8 cellular contexts compared by ENCODE assay signal in the genomic region with DNA sequence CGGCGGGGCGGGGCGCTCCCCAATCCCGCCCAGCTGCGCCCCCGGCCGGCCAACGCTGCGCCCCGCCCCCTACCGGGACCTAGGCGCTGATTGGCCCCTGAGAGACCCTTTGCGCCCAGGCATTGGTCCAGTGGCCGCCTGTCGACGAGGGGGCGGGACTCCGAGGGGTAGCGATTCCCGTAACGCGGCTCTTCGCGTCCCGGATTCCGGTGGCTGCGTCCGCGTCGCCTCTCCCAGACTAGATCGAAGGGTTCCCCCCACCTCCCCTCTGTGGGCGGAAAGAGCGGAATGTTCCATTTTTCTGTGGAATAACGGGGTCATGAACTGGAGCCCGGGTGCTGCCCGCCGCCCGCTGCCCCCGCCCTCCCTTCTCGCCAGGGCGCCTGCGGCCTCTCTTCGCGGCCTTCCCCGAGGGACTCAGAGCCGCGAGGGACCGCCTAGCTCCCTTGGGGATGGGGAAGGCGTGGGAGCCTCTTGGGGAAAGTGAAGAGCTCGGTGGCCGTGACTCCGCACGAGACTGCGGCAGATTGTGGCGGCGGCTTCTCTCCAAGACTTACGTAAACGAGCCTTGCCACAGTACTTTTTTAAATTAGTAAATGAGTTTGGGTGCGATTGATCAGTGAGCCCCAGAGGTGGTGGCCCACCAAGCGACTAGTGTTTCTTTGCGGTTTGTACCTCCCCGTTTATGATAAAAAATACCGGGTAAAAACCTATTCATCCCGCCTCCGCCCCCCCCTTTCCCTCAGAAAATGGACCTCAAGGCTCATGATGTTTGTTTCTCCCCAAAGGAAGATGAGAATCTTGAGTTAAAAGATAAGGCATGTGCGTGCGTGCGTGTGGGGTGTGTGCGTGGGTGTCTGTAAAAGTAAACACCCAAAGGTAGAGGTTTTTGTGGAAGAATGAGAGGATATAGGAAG. TPM values are rescaled to one million over a fixed set of nuclear protein-coding genes. Genes with fewer than 3 reads are reported as not detected.
DNase-seq lines count a peak whose midpoint lies in the region; ATAC-seq and TF ChIP-seq lines count a peak whose summit lies in the region.

No MANE protein-coding gene starts in this region.

- peak overlapping the region; percentile 94 for H2AFZ ChIP-seq in DND-41 (ENCODE audit: low read depth, low read length)
- peak overlapping the region; percentile 70 for H2AFZ ChIP-seq in GM23248
- H2AFZ ChIP-seq in Karpas-422 (ENCODE audit: low read length): peak overlapping the region; percentile 94

- 1% methylated on average over 60 to 70 of the region's 70 CpGs for WGBS in GM23248 (ENCODE audit: low coverage in 1 of 2, low lambda C conversion rate in 2 of 2, missing lambda C conversion rate in 2 of 2), 2 experiments

- H3K79me2 ChIP-seq in DND-41 (ENCODE audit: insufficient read depth, low read length) (no peaks in the 10 kb centered on the region), GM23248 (ENCODE audit: insufficient read depth) (peaks cover 45% of the 10 kb centered on the region), Karpas-422 (ENCODE audit: low read length) (no peaks in the 10 kb centered on the region)

- H3K4me3 ChIP-seq in DND-41 (ENCODE audit: low read depth in 1 of 2, low read length in 2 of 2): peak overlapping the region; percentile 56 to 70
- H3K4me3 ChIP-seq in GM23248: peak overlapping the region; percentile 97
- H3K4me3 ChIP-seq in Karpas-422 (ENCODE audit: low read length): peak overlapping the region; percentile 74
- H3K4me3 ChIP-seq in Peyer's patch: peak overlapping the region; percentile 85 to 98 (median 94)

- H3K27me3 ChIP-seq in DND-41 (ENCODE audit: insufficient read depth, low read length, poor library complexity) (peaks cover 30% of the 10 kb centered on the region), GM23248 (replicated peaks; ENCODE audit: insufficient read depth) (no peaks in the 10 kb centered on the region), Karpas-422 (ENCODE audit: low read length) (no peaks in the 10 kb centered on the region), Peyer's patch (no peaks in the 10 kb centered on the region)

- intact Hi-C loops in activated T-helper 1 cell treated with anti-CD3 and anti-CD28 coated beads, Interleukin-12 subunit alpha, Interleukin-12 subunit beta, Interleukin-2, Interleukin-4 antibody, amounts not matched to agents 30 ng/mL and 10 ng/mL and 1 ng/mL, durations not matched to agents 14 hours and 24 hours and 36 hours (cut with micrococcal nuclease): loop anchor here (1.0 to 5.0 kb wide), 14 partner anchors 17 to 1178 kb away; partner anchors contain the start of gene MAP3K1

- H3K4me1 ChIP-seq in DND-41 (ENCODE audit: insufficient read depth, low read length): peaks cover 20% of the 10 kb centered on the region
- H3K4me1 ChIP-seq in GM23248 (ENCODE audit: insufficient read depth): peaks cover 40% of the 10 kb centered on the region
- peaks cover 12% of the 10 kb centered on the region for H3K4me1 ChIP-seq in Karpas-422 (ENCODE audit: low read length)
- peaks cover 0 to 13% (median 0%) of the 10 kb centered on the region in 4 donors for H3K4me1 ChIP-seq in Peyer's patch

- H3K4me2 ChIP-seq in DND-41 (ENCODE audit: insufficient read depth, low read length): peak overlapping the region; percentile 82
- peak overlapping the region; percentile 82 for H3K4me2 ChIP-seq in GM23248 (ENCODE audit: unreplicated experiment)
- H3K4me2 ChIP-seq in Karpas-422 (ENCODE audit: low read depth, low read length, poor library complexity, severe bottlenecking): peak overlapping the region; percentile 77

- peak overlapping the region; percentile 93 for H3K27ac Mint-ChIP-seq in activated T-helper 1 cell treated with anti-CD3 and anti-CD28 coated beads, Interleukin-12 subunit alpha, Interleukin-12 subunit beta, Interleukin-2, Interleukin-4 antibody, amounts not matched to agents 30 ng/mL and 10 ng/mL and 1 ng/mL, durations not matched to agents 14 hours and 24 hours and 36 hours
- H3K27ac Mint-ChIP-seq in naive B cell: peak overlapping the region; percentile 93 to 99 (median 96)
- H3K27ac Mint-ChIP-seq in stimulated activated memory B cell treated with anti-CD40 and anti-IgM and Interleukin-4, amounts not matched to agents 10 μg/mL and 1 μg/mL and 100 μg/mL, for 72 hours: peak overlapping the region; percentile 82

- H3K27me3 Mint-ChIP-seq in activated T-helper 1 cell treated with anti-CD3 and anti-CD28 coated beads, Interleukin-12 subunit alpha, Interleukin-12 subunit beta, Interleukin-2, Interleukin-4 antibody, amounts not matched to agents 30 ng/mL and 10 ng/mL and 1 ng/mL, durations not matched to agents 14 hours and 24 hours and 36 hours (ENCODE audit: insufficient read depth): no peaks in the 10 kb centered on the region
- no peaks in the 10 kb centered on the region for H3K27me3 Mint-ChIP-seq in naive B cell
- no peaks in the 10 kb centered on the region for H3K27me3 Mint-ChIP-seq in stimulated activated memory B cell treated with anti-CD40 and anti-IgM and Interleukin-4, amounts not matched to agents 10 μg/mL and 1 μg/mL and 100 μg/mL, for 72 hours

- TF ChIP-seq POLR2A in Peyer's patch (IDR thresholded peaks at IDR 0.05): peak; percentile 56 to 91

- TF ChIP-seq CTCF in DND-41 (IDR thresholded peaks at IDR 0.05; ENCODE audit: borderline replicate concordance, extremely low read depth, low read length, poor library complexity, severe bottlenecking): peak; percentile 34
- TF ChIP-seq CTCF in Peyer's patch (IDR thresholded peaks at IDR 0.05): peak in 1 of 6 experiments; percentile 18

- H4K20me1 ChIP-seq in DND-41 (ENCODE audit: insufficient read depth, low read length) (no peaks in the 10 kb centered on the region), GM23248 (ENCODE audit: insufficient read depth) (peaks cover 12% of the 10 kb centered on the region; the same call in 1 of the 2 replicates), Karpas-422 (ENCODE audit: insufficient read depth, low read depth, low read length) (no peaks in the 10 kb centered on the region)

- ATAC-seq in DND-41 (ENCODE audit: insufficient read depth, low read depth): peak; percentile 99
- peak; percentile 91 to 93 for ATAC-seq in naive B cell (ENCODE audit: low read depth in 2 of 2)
- peak; percentile 99 for ATAC-seq in stimulated activated memory B cell treated with anti-CD40 and anti-IgM and Interleukin-4, amounts not matched to agents 10 μg/mL and 1 μg/mL and 100 μg/mL, for 72 hours

- no peaks in the 10 kb centered on the region for H3K9me3 Mint-ChIP-seq in activated T-helper 1 cell treated with anti-CD3 and anti-CD28 coated beads, Interleukin-12 subunit alpha, Interleukin-12 subunit beta, Interleukin-2, Interleukin-4 antibody, amounts not matched to agents 30 ng/mL and 10 ng/mL and 1 ng/mL, durations not matched to agents 14 hours and 24 hours and 36 hours
- peaks cover 0 to 4% (median 0%) of the 10 kb centered on the region in 7 donors for H3K9me3 Mint-ChIP-seq in naive B cell
- H3K9me3 Mint-ChIP-seq in stimulated activated memory B cell treated with anti-CD40 and anti-IgM and Interleukin-4, amounts not matched to agents 10 μg/mL and 1 μg/mL and 100 μg/mL, for 72 hours: peaks cover 4% of the 10 kb centered on the region

- peaks cover 19% of the 10 kb centered on the region for H3K36me3 Mint-ChIP-seq in activated T-helper 1 cell treated with anti-CD3 and anti-CD28 coated beads, Interleukin-12 subunit alpha, Interleukin-12 subunit beta, Interleukin-2, Interleukin-4 antibody, amounts not matched to agents 30 ng/mL and 10 ng/mL and 1 ng/mL, durations not matched to agents 14 hours and 24 hours and 36 hours (ENCODE audit: low read depth)
- peaks cover 4 to 7% of the 10 kb centered on the region in 2 donors for H3K36me3 Mint-ChIP-seq in naive B cell
- peaks cover 6% of the 10 kb centered on the region for H3K36me3 Mint-ChIP-seq in stimulated activated memory B cell treated with anti-CD40 and anti-IgM and Interleukin-4, amounts not matched to agents 10 μg/mL and 1 μg/mL and 100 μg/mL, for 72 hours

- H3F3A ChIP-seq in GM23248 (ENCODE audit: insufficient read depth): peaks cover 52% of the 10 kb centered on the region

- in situ Hi-C loops in GM23248 (cut with MboI): loop anchor here (10.0 to 25.0 kb wide), 2 partner anchors 180 to 842 kb away; no protein-coding TSS in a partner anchor

- H3K9ac ChIP-seq in DND-41 (ENCODE audit: low read depth, low read length) (peak overlapping the region; percentile 70), GM23248 (peak overlapping the region; percentile 91), Karpas-422 (ENCODE audit: low read length) (peak overlapping the region; percentile 75)

- H3K27ac ChIP-seq in DND-41 (ENCODE audit: low read length) (peak overlapping the region; percentile 63), GM23248 (peak overlapping the region; percentile 89), Karpas-422 (ENCODE audit: low read length) (no peak overlapping the region), Peyer's patch (peak overlapping the region; percentile 97 to 99 (median 98))

- H3K4me3 Mint-ChIP-seq in activated T-helper 1 cell treated with anti-CD3 and anti-CD28 coated beads, Interleukin-12 subunit alpha, Interleukin-12 subunit beta, Interleukin-2, Interleukin-4 antibody, amounts not matched to agents 30 ng/mL and 10 ng/mL and 1 ng/mL, durations not matched to agents 14 hours and 24 hours and 36 hours: peak overlapping the region; percentile 95
- peak overlapping the region; percentile 89 to 100 (median 97) for H3K4me3 Mint-ChIP-seq in naive B cell
- H3K4me3 Mint-ChIP-seq in stimulated activated memory B cell treated with anti-CD40 and anti-IgM and Interleukin-4, amounts not matched to agents 10 μg/mL and 1 μg/mL and 100 μg/mL, for 72 hours: peak overlapping the region; percentile 95

- no peaks in the 10 kb centered on the region for H3K9me2 ChIP-seq in GM23248 (ENCODE audit: insufficient read depth)
- no peaks in the 10 kb centered on the region for H3K9me2 ChIP-seq in Karpas-422 (replicated peaks; ENCODE audit: insufficient read depth, low read length)

- peak; percentile 93 for DNase-seq in DND-41
- peak; percentile 99 for DNase-seq in GM23248
- DNase-seq in Karpas-422: peak; percentile 96
- peak; percentile 96 to 98 (median 98) for DNase-seq in Peyer's patch
- peak; percentile 95 for DNase-seq in activated T-helper 1 cell treated with anti-CD3 and anti-CD28 coated beads, Interleukin-12 subunit alpha, Interleukin-12 subunit beta, Interleukin-2, Interleukin-4 antibody, amounts not matched to agents 30 ng/mL and 10 ng/mL and 1 ng/mL, durations not matched to agents 14 hours and 24 hours and 36 hours (ENCODE audit: low spot score)
- DNase-seq in fibroblast of gingiva (ENCODE audit: low read depth): peak; percentile 99
- peak; percentile 95 for DNase-seq in naive B cell

- H3K9me3 ChIP-seq in DND-41 (ENCODE audit: insufficient read depth, low read length, severe bottlenecking) (no peaks in the 10 kb centered on the region), GM23248 (ENCODE audit: low read depth) (no peaks in the 10 kb centered on the region), Karpas-422 (ENCODE audit: low read length) (no peaks in the 10 kb centered on the region), Peyer's patch (no peaks in the 10 kb centered on the region)

- H3K4me1 Mint-ChIP-seq in activated T-helper 1 cell treated with anti-CD3 and anti-CD28 coated beads, Interleukin-12 subunit alpha, Interleukin-12 subunit beta, Interleukin-2, Interleukin-4 antibody, amounts not matched to agents 30 ng/mL and 10 ng/mL and 1 ng/mL, durations not matched to agents 14 hours and 24 hours and 36 hours (ENCODE audit: low read depth): peaks cover 61% of the 10 kb centered on the region
- peaks cover 22 to 34% (median 30%) of the 10 kb centered on the region in 3 donors for H3K4me1 Mint-ChIP-seq in naive B cell
- H3K4me1 Mint-ChIP-seq in stimulated activated memory B cell treated with anti-CD40 and anti-IgM and Interleukin-4, amounts not matched to agents 10 μg/mL and 1 μg/mL and 100 μg/mL, for 72 hours: peaks cover 33% of the 10 kb centered on the region

- H3K36me3 ChIP-seq in DND-41 (ENCODE audit: insufficient read depth, low read length): no peaks in the 10 kb centered on the region
- no peaks in the 10 kb centered on the region for H3K36me3 ChIP-seq in GM23248 (ENCODE audit: low read depth)
- no peaks in the 10 kb centered on the region for H3K36me3 ChIP-seq in Karpas-422 (ENCODE audit: insufficient read depth, low read length)
- no peaks in the 10 kb centered on the region for H3K36me3 ChIP-seq in Peyer's patch

RNA-seq across cellular contexts. Expression of gene IL6ST, which starts 0.5 kb away (rescaled TPM):
- 186 and 197 TPM in 2 replicates for total RNA-seq in GM23248 (2014; rRNA removed; shearing (Covaris generic))
- 220 and 242 TPM in 2 replicates for polyA plus RNA-seq in GM23248 (2016; fragmentation: Nextera tagmentation; extraction: Ambion mirVana)
- 0.58 and 1.5 TPM in 2 replicates for total RNA-seq in Karpas-422 (2014; rRNA removed; shearing (Covaris generic); ENCODE audit: low replicate concordance)
- total RNA-seq in Peyer's patch: 100 to 1,000 TPM in 2 of 4 donors, 10 to 100 TPM in 2; 88.8 to 179 (median 116) TPM
- 85.8 and 86.1 TPM in 2 replicates for total RNA-seq in activated T-helper 1 cell treated with anti-CD3 and anti-CD28 coated beads, Interleukin-12 subunit alpha, Interleukin-12 subunit beta, Interleukin-2, Interleukin-4 antibody, amounts not matched to agents 30 ng/mL and 10 ng/mL and 1 ng/mL, durations not matched to agents 14 hours and 24 hours and 36 hours
- polyA plus RNA-seq in naive B cell (ENCODE audit: low read depth in 6 of 6): 10 to 100 TPM in 1 of 6 donors, 1 to 10 TPM in 5; 3.2 to 19.8 (median 8.2) TPM

Comparison
In these comparisons a context has a peak if more than half of its experiments do, and no peak if none do; other contexts are left out.
1. RNA of gene IL6ST, which starts 0.5 kb away (total RNA-seq): 186 to 197 TPM in GM23248, 88.8 to 179 TPM in Peyer's patch and 85.8 to 86.1 TPM in activated T-helper 1 cell treated with anti-CD3 and anti-CD28 coated beads, Interleukin-12 subunit alpha, Interleukin-12 subunit beta, Interleukin-2, Interleukin-4 antibody, amounts not matched to agents 30 ng/mL and 10 ng/mL and 1 ng/mL, durations not matched to agents 14 hours and 24 hours and 36 hours; 0.58 to 1.5 TPM in Karpas-422; every median in the first group is over 10 times any median in the second.
2. Peak in every context shown above with its lines, with median percentiles within 50 percentile points of each other: ATAC-seq, DNase-seq, H2AFZ ChIP-seq, H3K4me2 ChIP-seq, H3K4me3 ChIP-seq, H3K9ac ChIP-seq, H3K27ac Mint-ChIP-seq and H3K4me3 Mint-ChIP-seq.